ENCODE assay signal across 14 cellular contexts in genomic region chr12:47066278-47067048, GRCh38. TPM values are rescaled to one million over a fixed set of nuclear protein-coding genes. Genes with fewer than 3 reads are reported as not detected.
DNase-seq lines count a peak whose midpoint lies in the region; ATAC-seq and TF ChIP-seq lines count a peak whose summit lies in the region.
"Had no signal": no experiment of that assay in that cellular context is flagged by ENCODE, and none has a peak within 500 bp of the region (broad histone marks: within the 10 kb centered on the region; RNA-seq: fewer than 3 reads in every experiment).

No MANE protein-coding gene starts in this region.

- H3K4me3 ChIP-seq in right cardiac atrium (ENCODE audit: low read length): no peak overlapping the region
- H3K4me3 ChIP-seq in right atrium auricular region: no peak overlapping the region
- no peak overlapping the region for H3K4me3 ChIP-seq in fibroblast of mammary gland (ENCODE audit: control insufficient read depth, low read depth, low read length)
- H3K4me3 ChIP-seq in brain microvascular endothelial cell (ENCODE audit: low read depth, low read length): no peak overlapping the region

- DNase-seq in right cardiac atrium (no peak), right atrium auricular region (ENCODE audit: low spot score) (no peak), NCI-H2029 (lab: John Stamatoyannopoulos, UW) (peak; percentile 20), fibroblast of mammary gland (ENCODE audit: low read depth) (peak; percentile 73), COLO668 (lab: John Stamatoyannopoulos, UW; ENCODE audit: unreplicated experiment) (no peak), brain microvascular endothelial cell (no peak), kidney tubule cell (ENCODE audit: low spot score) (no peak)
- DNase-seq: C1 segment of cervical spinal cord, DND-41, islet precursor cell, NCI-H524, T-helper 17 cell had no signal

- ATAC-seq in right cardiac atrium: peak; percentile 53 to 59
- ATAC-seq in GM21447 (IDR thresholded peaks at IDR 0.05; ENCODE audit: unreplicated experiment): no peak
- ATAC-seq: HCT116, T-helper 17 cell had no signal

- no peaks in the 10 kb centered on the region for H3K27me3 ChIP-seq in right cardiac atrium (ENCODE audit: control insufficient read depth, insufficient read depth)
- H3K27me3 ChIP-seq in right atrium auricular region: no peaks in the 10 kb centered on the region
- no peaks in the 10 kb centered on the region for H3K27me3 ChIP-seq in brain microvascular endothelial cell (replicated peaks)

- in situ Hi-C loops in brain microvascular endothelial cell (cut with HindIII; ENCODE audit: low pct_ligation_motif_present, low sequenced_read_pairs): no loop called here

- H3K9me3 ChIP-seq in right cardiac atrium (ENCODE audit: control insufficient read depth, low read length) (no peaks in the 10 kb centered on the region), right atrium auricular region (no peaks in the 10 kb centered on the region)

- H3K27ac ChIP-seq in right cardiac atrium (ENCODE audit: low read length) (no peak overlapping the region), right atrium auricular region (no peak overlapping the region), brain microvascular endothelial cell (no peak overlapping the region)

- TF ChIP-seq CTCF in right atrium auricular region (IDR thresholded peaks at IDR 0.05): no peak
- TF ChIP-seq CTCF in fibroblast of mammary gland (conservative IDR thresholded peaks at IDR 0.05; ENCODE audit: control insufficient read depth, insufficient read depth, low read depth, low read length): no peak
- TF ChIP-seq CTCF in brain microvascular endothelial cell (IDR thresholded peaks at IDR 0.05; ENCODE audit: low read depth, low read length, missing control alignments): no peak

- H3K36me3 ChIP-seq in right atrium auricular region (no peaks in the 10 kb centered on the region), brain microvascular endothelial cell (replicated peaks) (no peaks in the 10 kb centered on the region)

- intact Hi-C loops in right cardiac atrium (cut with DNase I): no loop called here

- WGBS in right cardiac atrium: 60% methylated on average over 6 of the region's 6 CpGs

- H3K4me1 ChIP-seq in right cardiac atrium (ENCODE audit: control insufficient read depth, insufficient read depth, low read length): no peaks in the 10 kb centered on the region
- no peaks in the 10 kb centered on the region for H3K4me1 ChIP-seq in right atrium auricular region

RNA-seq across cellular contexts. Expression of gene PCED1B, which starts 13.0 kb away (rescaled TPM):
- total RNA-seq in right cardiac atrium: 1 to 10 TPM; 1.3 to 2.3 (median 1.7) TPM
- polyA plus RNA-seq in right cardiac atrium: 1.3 TPM
- total RNA-seq in right atrium auricular region: 1 to 10 TPM in 1 of 2 donors, under 1 TPM in 1; 0.98 to 1.4 TPM

RNA-seq across cellular contexts. Expression of gene AMIGO2, which starts 13.3 kb away (rescaled TPM):
- total RNA-seq in right cardiac atrium (1 to 10 TPM; 5.4 to 8.7 (median 6.9) TPM), right atrium auricular region (1 to 10 TPM; 2.3 to 5.8 TPM)
- polyA plus RNA-seq in right cardiac atrium: 5.2 TPM

Comparison
In these comparisons a context has a peak if more than half of its experiments do, and no peak if none do; other contexts are left out.
1. DNase-seq: peak in NCI-H2029 (single experiment) and fibroblast of mammary gland (single experiment); none in right cardiac atrium (0 of 3), right atrium auricular region (single experiment), COLO668 (single experiment), brain microvascular endothelial cell (single experiment) and kidney tubule cell (single experiment).